ENCODE assay signal across 29 cellular contexts in the genomic region with DNA sequence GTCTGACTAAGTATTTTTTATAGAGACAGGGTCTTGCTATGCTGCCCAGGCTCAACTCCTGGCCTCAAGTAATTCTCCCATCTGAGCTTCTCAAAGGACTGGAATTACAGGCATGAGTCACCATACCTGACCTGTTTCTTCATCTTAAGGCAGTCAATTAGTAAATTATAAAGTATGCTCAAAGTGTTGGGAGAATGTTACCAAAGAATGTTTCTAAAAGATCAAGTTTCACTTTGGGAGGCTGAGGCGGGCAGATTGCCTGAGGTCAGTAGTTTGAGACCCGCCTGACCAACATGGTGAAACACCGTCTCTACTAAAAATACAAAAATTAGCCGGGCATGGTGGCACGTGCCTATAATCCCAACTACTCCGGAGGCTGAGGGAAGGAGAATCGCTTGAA.
"Had no signal": no experiment of that assay in that cellular context is flagged by ENCODE, and none has a peak within 500 bp of the region (broad histone marks: within the 10 kb centered on the region; RNA-seq: fewer than 3 reads in every experiment).

No MANE protein-coding gene starts in this region.

- FAIRE-seq: endometrium, islet of Langerhans had no signal

- DNase-seq: cortex of kidney; effector memory CD8-positive, alpha-beta T cell; foreskin fibroblast; gastrocnemius medialis; head of caudate nucleus; left ventricle myocardium superior; lower lobe of right lung; mesenchymal stem cell; mucosa of descending colon; naive B cell; stimulated activated CD4-positive, alpha-beta T cell treated with anti-CD3 and anti-CD28 coated beads, Interleukin-2, amount 100 ng/mL, for 24 hours; stimulated activated CD4-positive, alpha-beta T cell treated with anti-CD3 and anti-CD28 coated beads, Interleukin-4, amount 100 ng/mL, for 24 hours; stimulated activated naive CD8-positive, alpha-beta T cell treated with anti-CD3 and anti-CD28 coated beads, Interleukin-15, Interleukin-2, amounts not matched to agents 100 U/mL and 50 U/mL, for 24 hours; substantia nigra; testis; tibial artery; upper lobe of left lung had no signal

- ATAC-seq: effector memory CD8-positive, alpha-beta T cell; gastrocnemius medialis; left ventricle myocardium superior; lower lobe of right lung; mucosa of descending colon; natural killer cell treated with Interleukin-12 subunit alpha and Interleukin-12 subunit beta and Interleukin-15 and Interleukin-18, amount 100 ng/mL, for 72 hours; sciatic nerve; stimulated activated effector memory CD8-positive, alpha-beta T cell treated with anti-CD3 and anti-CD28 coated beads, Interleukin-12 subunit alpha, Interleukin-12 subunit beta, amount 100 ng/mL, for 72 hours; stimulated activated naive CD8-positive, alpha-beta T cell treated with anti-CD3 and anti-CD28 coated beads, Interleukin-15, Interleukin-2, amounts not matched to agents 100 U/mL and 50 U/mL, for 24 hours had no signal

- H3K27ac ChIP-seq: gastrocnemius medialis, hepatocyte, lower lobe of right lung, neutrophil, parathyroid adenoma, prostate gland, right atrium auricular region, testis, tibial artery, upper lobe of left lung had no signal

- H3K27ac Mint-ChIP-seq: mesothelial cell of epicardium; stimulated activated effector memory CD8-positive, alpha-beta T cell treated with anti-CD3 and anti-CD28 coated beads, Interleukin-12 subunit alpha, Interleukin-12 subunit beta, amount 100 ng/mL, for 72 hours had no signal

- H3K36me3 Mint-ChIP-seq: stimulated activated effector memory CD8-positive, alpha-beta T cell treated with anti-CD3 and anti-CD28 coated beads, Interleukin-12 subunit alpha, Interleukin-12 subunit beta, amount 100 ng/mL, for 72 hours had no signal

- H3K4me2 ChIP-seq: hepatocyte had no signal

- H3K4me1 Mint-ChIP-seq: mesothelial cell of epicardium, neural crest cell had no signal

- H3K4me1 ChIP-seq: gastrocnemius medialis, lower lobe of right lung, parathyroid adenoma, prostate gland, right atrium auricular region, testis, tibial artery, upper lobe of left lung had no signal

- H3K4me3 ChIP-seq: gastrocnemius medialis, hepatocyte, lower lobe of right lung, mucosa of descending colon, prostate gland, right atrium auricular region, testis, tibial artery, upper lobe of left lung had no signal

- H2AFZ ChIP-seq: hepatocyte, parathyroid adenoma had no signal

- H3K27me3 Mint-ChIP-seq: effector memory CD8-positive, alpha-beta T cell; naive B cell; natural killer cell treated with Interleukin-12 subunit alpha and Interleukin-12 subunit beta and Interleukin-15 and Interleukin-18, amount 100 ng/mL, for 72 hours had no signal

- H3K27me3 ChIP-seq: gastrocnemius medialis, hepatocyte, neutrophil, right atrium auricular region, testis, tibial artery, upper lobe of left lung had no signal

- H3K9me3 ChIP-seq: gastrocnemius medialis, neutrophil, prostate gland, testis had no signal

- H3K9ac ChIP-seq: parathyroid adenoma had no signal

- H3K4me3 Mint-ChIP-seq: effector memory CD8-positive, alpha-beta T cell; mesothelial cell of epicardium; natural killer cell treated with Interleukin-12 subunit alpha and Interleukin-12 subunit beta and Interleukin-15 and Interleukin-18, amount 100 ng/mL, for 72 hours; neural crest cell; stimulated activated effector memory CD8-positive, alpha-beta T cell treated with anti-CD3 and anti-CD28 coated beads, Interleukin-12 subunit alpha, Interleukin-12 subunit beta, amount 100 ng/mL, for 72 hours had no signal

- H3K36me3 ChIP-seq: prostate gland, right atrium auricular region had no signal
